Comparison of ENCODE assay signal across 17 cellular contexts in genomic region chr3:73542127-73542526, GRCh38.
A peak's percentile ranks its signal among the peaks of the same experiment; 100 is the strongest.
DNase-seq lines count a peak whose midpoint lies in the region; TF ChIP-seq lines count a peak whose summit lies in the region.
"Had no signal": no experiment of that assay in that cellular context is flagged by ENCODE, and none has a peak within 500 bp of the region (broad histone marks: within the 10 kb centered on the region; RNA-seq: fewer than 3 reads in every experiment).

No MANE protein-coding gene starts in this region.

- no peak overlapping the region for H3K4me3 ChIP-seq in colonic mucosa
- H3K4me3 ChIP-seq in sigmoid colon, result no peak overlapping the region
- no peak overlapping the region for H3K4me3 ChIP-seq in BE2C (ENCODE audit: low read depth, low read length)
- H3K4me3 ChIP-seq: K562 had no signal

- H3K9me3 ChIP-seq in colonic mucosa (no peaks in the 10 kb centered on the region), sigmoid colon (no peaks in the 10 kb centered on the region), BE2C (no peaks in the 10 kb centered on the region)

- H3K4me1 ChIP-seq in colonic mucosa (no peaks in the 10 kb centered on the region), sigmoid colon (peaks cover 0 to 99% (median 77%) of the 10 kb centered on the region in 4 donors), BE2C (no peaks in the 10 kb centered on the region)

- no peak for TF ChIP-seq POLR2A in sigmoid colon (IDR thresholded peaks at IDR 0.05)

- no peak for TF ChIP-seq CTCF in colonic mucosa (IDR thresholded peaks at IDR 0.05)
- no peak for TF ChIP-seq CTCF in sigmoid colon (IDR thresholded peaks at IDR 0.05)
- no peak for TF ChIP-seq CTCF in BE2C (IDR thresholded peaks at IDR 0.05; ENCODE audit: low read depth, low read length)

- in situ Hi-C loops in ACHN (cut with HindIII; ENCODE audit: low pct_ligation_motif_present, low pct_unique_long_range_greater_than_20kb, low sequenced_read_pairs), result no loop called here

- H3K36me3 ChIP-seq in colonic mucosa (no peaks in the 10 kb centered on the region), sigmoid colon (no peaks in the 10 kb centered on the region), BE2C (no peaks in the 10 kb centered on the region; the same call in 1 of the 2 replicates)

- WGBS in sigmoid colon, 2 donors, result 7 to 43% methylated on average over 3 of the region's 3 CpGs

- intact Hi-C loops in colonic mucosa (cut with DNase I), result no loop called here
- intact Hi-C loops in sigmoid colon (cut with DNase I), result no loop called here

- no peak overlapping the region for H3K27ac ChIP-seq in colonic mucosa
- peak overlapping the region; percentile 53 to 90 (median 77) for H3K27ac ChIP-seq in sigmoid colon

- H3K27me3 ChIP-seq in colonic mucosa (no peaks in the 10 kb centered on the region), sigmoid colon (no peaks in the 10 kb centered on the region), BE2C (no peaks in the 10 kb centered on the region)

- H3K9ac ChIP-seq in colonic mucosa (ENCODE audit: low read depth in 2 of 2, low read length in 2 of 2), result no peak overlapping the region

- peak; percentile 12 to 30 for DNase-seq in NCI-H526 (lab: John Stamatoyannopoulos, UW)
- no peak for DNase-seq in NCI-H526 treated with DMSO at 0.1 percent for 48 hours (lab: John Stamatoyannopoulos, UW)
- DNase-seq in NCI-H2196 (lab: John Stamatoyannopoulos, UW; ENCODE audit: unreplicated experiment), result peak; percentile 61
- DNase-seq in colonic mucosa, result peak; percentile 73
- no peak for DNase-seq in sigmoid colon
- no peak for DNase-seq in ACHN
- DNase-seq in BE2C, result no peak
- no peak for DNase-seq in SIG-M5 treated with dmso at 0.1 percent for 504 hours (lab: John Stamatoyannopoulos, UW; ENCODE audit: unreplicated experiment)
- DNase-seq: activated CD4-positive, CD25-positive, alpha-beta regulatory T cell treated with anti-CD3 and anti-CD28 coated beads, Interleukin-2, amount 50 U/mL, for 72 hours; activated CD8-positive, alpha-beta memory T cell treated with anti-CD3 and anti-CD28 coated beads, Interleukin-2, amount 50 U/mL, for 4 hours; activated naive CD4-positive, alpha-beta T cell treated with anti-CD3 and anti-CD28 coated beads, Interleukin-2, amount 50 U/mL, for 16 hours; CD8-positive, alpha-beta memory T cell; hypothalamus; naive B cell; RPMI8226; T-helper 17 cell had no signal

- no peak for TF ChIP-seq EP300 in sigmoid colon (IDR thresholded peaks at IDR 0.05)

Comparison
In these comparisons a context has a peak if more than half of its experiments do, and no peak if none do; other contexts are left out.
1. DNase-seq: peak in NCI-H526 (2 of 2), NCI-H2196 (single experiment) and colonic mucosa (single experiment); none in NCI-H526 treated with DMSO at 0.1 percent for 48 hours (single experiment), sigmoid colon (single experiment), ACHN (single experiment), BE2C (single experiment) and SIG-M5 treated with dmso at 0.1 percent for 504 hours (single experiment).